ENCODE assay signal across 28 cellular contexts in genomic region chr12:58732894-58733293, GRCh38.
"Had no signal": no experiment of that assay in that cellular context is flagged by ENCODE, and none has a peak within 500 bp of the region (broad histone marks: within the 10 kb centered on the region; RNA-seq: fewer than 3 reads in every experiment).

No MANE protein-coding gene starts in this region.

- H3K27me3 ChIP-seq: ascending aorta, body of pancreas, breast epithelium, SJCRH30 had no signal

- H3K27ac ChIP-seq: ascending aorta, body of pancreas, breast epithelium, SJCRH30, SK-N-MC had no signal

- H3K4me3 ChIP-seq: ascending aorta, body of pancreas, breast epithelium, K562, SJCRH30, SK-N-MC had no signal

- ATAC-seq: activated CD8-positive, alpha-beta T cell treated with anti-CD3 and anti-CD28 coated beads for 36 hours; activated T-cell treated with anti-CD3 and anti-CD28 coated beads, Interleukin-2, amount 50 U/mL, for 72 hours; activated T-helper 17 cell treated with anti-CD3 and anti-CD28 coated beads, Interleukin-2, amount 50 U/mL, for 72 hours; body of pancreas; K562; Panc1 had no signal

- H3K9me3 ChIP-seq: ascending aorta, body of pancreas, breast epithelium, SJCRH30 had no signal

- H3K36me3 ChIP-seq: ascending aorta, breast epithelium, SJCRH30 had no signal

- DNase-seq: activated CD4-positive, alpha-beta T cell treated with anti-CD3 and anti-CD28 coated beads, Interleukin-2, amount 10 ng/mL, durations not matched to agents 24 days and 14 days; activated CD4-positive, alpha-beta T cell treated with anti-CD3 and anti-CD28 coated beads, Interleukin-2, amount 50 U/mL, for 4 hours; activated CD8-positive, alpha-beta T cell treated with anti-CD3 and anti-CD28 coated beads for 36 hours; activated effector memory CD4-positive, alpha-beta T cell treated with anti-CD3 and anti-CD28 coated beads, Interleukin-2, amount 50 U/mL, for 16 hours; activated naive CD4-positive, alpha-beta T cell; activated naive CD4-positive, alpha-beta T cell treated with anti-CD3 and anti-CD28 coated beads, Interleukin-2, amount 50 U/mL, for 16 hours; activated naive CD8-positive, alpha-beta T cell treated with anti-CD3 and anti-CD28 coated beads for 36 hours; activated T-cell treated with anti-CD3 and anti-CD28 coated beads, Interleukin-2, amount 50 U/mL, for 1 hour; activated T-cell treated with anti-CD3 and anti-CD28 coated beads, Interleukin-2, amount 50 U/mL, for 72 hours; amygdala; body of pancreas; NCI-H1105; NCI-H1417 treated with DMSO at 0.1 percent for 48 hours; NCI-H187 treated with DMSO at 0.1 percent for 48 hours; NCI-H2081; NCI-H2171 treated with DMSO at 0.1 percent for 48 hours; NCI-H345; NCI-H524 treated with DMSO at 0.1 percent for 48 hours; SHP77; SJCRH30; T1000 had no signal

- H3K4me1 ChIP-seq: ascending aorta, body of pancreas, breast epithelium had no signal

- FAIRE-seq: K562, TTC549 had no signal
